In the genomic region with DNA sequence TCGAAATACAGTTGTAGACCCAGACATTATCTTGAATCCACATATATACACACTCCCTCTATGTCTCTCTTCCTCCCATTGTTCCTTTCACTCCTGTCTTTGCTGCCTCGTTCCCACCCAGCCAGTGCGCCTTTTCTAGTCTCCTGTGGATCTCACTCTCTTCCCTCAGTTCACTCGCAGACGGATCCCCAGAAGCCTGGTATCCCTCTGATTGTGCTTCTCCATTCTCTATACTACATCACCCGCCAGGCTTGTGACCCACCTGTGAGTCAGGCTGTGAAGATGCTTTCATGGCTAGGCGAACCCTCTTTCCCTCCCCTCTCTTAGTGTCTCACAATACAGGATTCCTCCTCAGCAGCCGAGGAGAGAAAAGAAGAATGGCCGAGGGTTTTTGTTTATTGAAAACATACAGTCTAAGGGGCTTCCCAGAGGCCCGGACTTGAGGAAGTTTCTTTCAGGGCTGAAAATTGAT, we compare ENCODE assay signal across 10 cellular contexts. TPM values are rescaled to one million over a fixed set of nuclear protein-coding genes. Genes with fewer than 3 reads are reported as not detected.
DNase-seq lines count a peak whose midpoint lies in the region; ATAC-seq and TF ChIP-seq lines count a peak whose summit lies in the region.
"Had no signal": no experiment of that assay in that cellular context is flagged by ENCODE, and none has a peak within 500 bp of the region (broad histone marks: within the 10 kb centered on the region; RNA-seq: fewer than 3 reads in every experiment).

No MANE protein-coding gene starts in this region.

- DNase-seq in MCF 10A (ENCODE audit: unreplicated experiment) (no peak), breast epithelium (ENCODE audit: low spot score in 2 of 2) (no peak), suprapubic skin (ENCODE audit: low spot score in 2 of 2) (no peak), left lung (no peak), NCI-H2171 treated with DMSO at 0.1 percent for 48 hours (lab: John Stamatoyannopoulos, UW) (no peak), NK-92 (lab: John Stamatoyannopoulos, UW; ENCODE audit: unreplicated experiment) (no peak)

- H3K27me3 Mint-ChIP-seq in MCF 10A (ENCODE audit: insufficient read depth, unreplicated experiment): no peaks in the 10 kb centered on the region

- no peaks in the 10 kb centered on the region for H3K9me3 Mint-ChIP-seq in MCF 10A (ENCODE audit: unreplicated experiment)

- H3K4me1 ChIP-seq in breast epithelium (peaks cover 0 to 3% of the 10 kb centered on the region in 2 donors), iPS-15b (ENCODE audit: control insufficient read depth, insufficient read depth, low read length) (peaks cover 12% of the 10 kb centered on the region), suprapubic skin (peaks cover 26% of the 10 kb centered on the region), left lung (peaks cover 5 to 28% of the 10 kb centered on the region in 2 donors)

- H3K36me3 Mint-ChIP-seq in MCF 10A (ENCODE audit: insufficient read depth, unreplicated experiment): no peaks in the 10 kb centered on the region

- no peak overlapping the region for H3K9ac ChIP-seq in iPS-15b (ENCODE audit: low read depth, low read length)

- WGBS in suprapubic skin: 45% methylated on average over 10 of the region's 10 CpGs

- no peaks in the 10 kb centered on the region for H3K9me3 ChIP-seq in breast epithelium
- H3K9me3 ChIP-seq in iPS-15b (ENCODE audit: control insufficient read depth, insufficient read depth, low read length): no peaks in the 10 kb centered on the region
- no peaks in the 10 kb centered on the region for H3K9me3 ChIP-seq in suprapubic skin
- no peaks in the 10 kb centered on the region for H3K9me3 ChIP-seq in left lung

- peak overlapping the region in 1 of 3 donors; percentile 94 for H3K4me3 ChIP-seq in breast epithelium
- peak overlapping the region; percentile 28 for H3K4me3 ChIP-seq in iPS-15b (ENCODE audit: low read depth, low read length)
- H3K4me3 ChIP-seq in suprapubic skin: peak overlapping the region; percentile 81
- no peak overlapping the region for H3K4me3 ChIP-seq in left lung

- H3K27ac ChIP-seq in breast epithelium (no peak overlapping the region), VCaP (peak overlapping the region; percentile 79), suprapubic skin (no peak overlapping the region), left lung (no peak overlapping the region)

- ATAC-seq in left lung: no peak

- TF ChIP-seq POLR2A in breast epithelium (IDR thresholded peaks at IDR 0.05) (no peak), suprapubic skin (IDR thresholded peaks at IDR 0.05) (no peak)

- POLR2A ChIA-PET in MCF 10A (lab: Yijun Ruan, JAX): interaction anchor here (0.7 to 3.0 kb wide), 10 partner anchors 9 to 369 kb away, joined by 3 to 21 read pairs (median 4); partner anchors contain the start of genes ASH1L and FDPS

- BruUV-seq in MCF 10A (replicated peaks; lab: Mats Ljungman, UMichigan): no TSS peak

- H3K27ac Mint-ChIP-seq in MCF 10A (ENCODE audit: low read depth, unreplicated experiment): no peak overlapping the region

- H3K36me3 ChIP-seq in breast epithelium: no peaks in the 10 kb centered on the region
- no peaks in the 10 kb centered on the region for H3K36me3 ChIP-seq in iPS-15b (ENCODE audit: control insufficient read depth, insufficient read depth, low read length)
- H3K36me3 ChIP-seq in suprapubic skin: no peaks in the 10 kb centered on the region
- H3K36me3 ChIP-seq in left lung: no peaks in the 10 kb centered on the region

- intact Hi-C loops in MCF 10A (cut with micrococcal nuclease) (no loop called here), breast epithelium (cut with DNase I; ENCODE audit: low total_unique reads) (no loop called here), left lung (cut with DNase I) (loop anchor here in 1 of 2 donors (5.0 to 10.0 kb wide), 2 partner anchors 44 to 316 kb away; partner anchors contain the start of gene RUSC1)

- no peak for TF ChIP-seq EP300 in suprapubic skin (IDR thresholded peaks at IDR 0.05)

- CTCF ChIA-PET in MCF 10A (lab: Yijun Ruan, JAX): interaction anchor here (0.7 to 3.5 kb wide), 11 partner anchors 9 to 44 kb away, joined by 3 to 34 read pairs (median 4); partner anchors contain the start of gene RUSC1

- H3K4me3 Mint-ChIP-seq in MCF 10A (ENCODE audit: unreplicated experiment): peak overlapping the region; percentile 72

- TF ChIP-seq CTCF in MCF 10A (IDR thresholded peaks at IDR 0.05; ENCODE audit: unreplicated experiment) (no peak), breast epithelium (IDR thresholded peaks at IDR 0.05) (no peak), VCaP (conservative IDR thresholded peaks at IDR 0.05) (peak; percentile 18; the same call in 1 of the 2 replicates), suprapubic skin (IDR thresholded peaks at IDR 0.05) (no peak), left lung (IDR thresholded peaks at IDR 0.05) (no peak)

- H3K27me3 ChIP-seq in breast epithelium: no peaks in the 10 kb centered on the region
- peaks cover 12% of the 10 kb centered on the region for H3K27me3 ChIP-seq in iPS-15b (ENCODE audit: control insufficient read depth, insufficient read depth, low read length)
- H3K27me3 ChIP-seq in suprapubic skin: no peaks in the 10 kb centered on the region
- H3K27me3 ChIP-seq in left lung: peaks cover 0 to 13% of the 10 kb centered on the region in 2 donors

- peaks cover 11% of the 10 kb centered on the region for H3K4me1 Mint-ChIP-seq in MCF 10A (ENCODE audit: insufficient read depth, unreplicated experiment)

RNA-seq across cellular contexts. Expression of gene HCN3, which starts 1.5 kb away (rescaled TPM):
- total RNA-seq in MCF 10A (2022): 2.5 and 4.3 TPM in 2 replicates
- total RNA-seq in breast epithelium: 1 to 10 TPM; 1.3 to 2.3 (median 2.3) TPM
- total RNA-seq in suprapubic skin: 10 to 100 TPM in 3 of 4 donors, 1 to 10 TPM in 1; 6.6 to 12.8 (median 10.4) TPM
- total RNA-seq in left lung: 1 to 10 TPM; 2.4 to 3.8 TPM

RNA-seq across cellular contexts. Expression of gene CLK2, which starts 5.4 kb away (rescaled TPM):
- total RNA-seq in MCF 10A (2022): 78.6 and 82.3 TPM in 2 replicates
- 10 to 100 TPM; 29.1 to 53.4 (median 48.7) TPM for total RNA-seq in breast epithelium
- total RNA-seq in suprapubic skin: 10 to 100 TPM; 27.6 to 72.3 (median 36.2) TPM
- total RNA-seq in left lung: 10 to 100 TPM; 45.4 to 55.2 TPM

RNA-seq across cellular contexts. Expression of gene SCAMP3, which starts 16.6 kb away (rescaled TPM):
- 80.6 and 88.1 TPM in 2 replicates for total RNA-seq in MCF 10A (2022)
- total RNA-seq in breast epithelium: 10 to 100 TPM; 64.9 to 72.0 (median 68.3) TPM
- total RNA-seq in suprapubic skin: 10 to 100 TPM; 45.1 to 73.3 (median 67.6) TPM
- total RNA-seq in left lung: 10 to 100 TPM; 63.1 to 85.3 TPM

RNA-seq across cellular contexts. Expression of gene PKLR, which starts 22.5 kb away (rescaled TPM):
- total RNA-seq in MCF 10A (2022) (not detected in 2 replicates), breast epithelium (under 1 TPM in 1 of 3 donors, not detected in 2; 0.33 TPM), suprapubic skin (1 to 10 TPM in 3 of 4 donors, under 1 TPM in 1; 0.24 to 2.5 (median 2.1) TPM), left lung (not detected)
- total RNA-seq: dermis microvascular lymphatic vessel endothelial cell, pulmonary artery endothelial cell had no signal

RNA-seq across cellular contexts. Expression of gene ENTREP3, which starts 23.4 kb away (rescaled TPM):
- total RNA-seq in MCF 10A (2022) (32.3 and 37.1 TPM in 2 replicates), breast epithelium (10 to 100 TPM in 2 of 3 donors, 1 to 10 TPM in 1; 8.2 to 12.1 (median 10.2) TPM), suprapubic skin (10 to 100 TPM; 23.6 to 32.1 (median 25.7) TPM), left lung (10 to 100 TPM; 23.2 to 33.5 TPM)

Comparison
In these comparisons a context has a peak if more than half of its experiments do, and no peak if none do; other contexts are left out.
1. H3K4me3 ChIP-seq: peak in iPS-15b (single experiment) and suprapubic skin (single experiment); none in left lung (0 of 2).